Comparison of ENCODE assay signal across 7 cellular contexts in genomic region chr10:12196531-12197211, GRCh38. TPM values are rescaled to one million over a fixed set of nuclear protein-coding genes. Genes with fewer than 3 reads are reported as not detected.
DNase-seq lines count a peak whose midpoint lies in the region; ATAC-seq and TF ChIP-seq lines count a peak whose summit lies in the region.

No MANE protein-coding gene starts in this region.

- no peak for TF ChIP-seq POLR2A in gastroesophageal sphincter (IDR thresholded peaks at IDR 0.05)

- CTCF ChIA-PET in T-cell (lab: Charles Lee): interaction anchor here (0.6 to 2.5 kb wide), 6 partner anchors 18 to 460 kb away, joined by 3 to 28 read pairs (median 8); no protein-coding TSS in a partner anchor

- no peaks in the 10 kb centered on the region for H3K9me3 Mint-ChIP-seq in T-cell
- H3K9me3 Mint-ChIP-seq in stimulated activated effector memory CD8-positive, alpha-beta T cell treated with anti-CD3 and anti-CD28 coated beads, Interleukin-12 subunit alpha, Interleukin-12 subunit beta, amount 100 ng/mL, for 72 hours: no peaks in the 10 kb centered on the region

- no peaks in the 10 kb centered on the region for H3K27me3 Mint-ChIP-seq in T-cell

- H3K4me1 ChIP-seq in gastroesophageal sphincter: peaks cover 4 to 54% (median 19%) of the 10 kb centered on the region in 3 donors

- H3K4me3 ChIP-seq in HFF-Myc (replicated peaks; ENCODE audit: low read depth, low read length) (peak overlapping the region; percentile 98), gastroesophageal sphincter (peak overlapping the region; percentile 91 to 98)

- H3K36me3 Mint-ChIP-seq in T-cell: peaks cover 25% of the 10 kb centered on the region
- H3K36me3 Mint-ChIP-seq in stimulated activated effector memory CD8-positive, alpha-beta T cell treated with anti-CD3 and anti-CD28 coated beads, Interleukin-12 subunit alpha, Interleukin-12 subunit beta, amount 100 ng/mL, for 72 hours: peaks cover 75% of the 10 kb centered on the region

- ATAC-seq in T-cell (replicated peaks in 1 of 4) (no peak), gastroesophageal sphincter (no peak)
- ATAC-seq in stimulated activated effector memory CD8-positive, alpha-beta T cell treated with anti-CD3 and anti-CD28 coated beads, Interleukin-12 subunit alpha, Interleukin-12 subunit beta, amount 100 ng/mL, for 72 hours: no peak

- peaks cover 0 to 39% of the 10 kb centered on the region in 2 donors for H3K36me3 ChIP-seq in gastroesophageal sphincter

- H3K27me3 ChIP-seq in gastroesophageal sphincter: no peaks in the 10 kb centered on the region

- H3K9me3 ChIP-seq in gastroesophageal sphincter: no peaks in the 10 kb centered on the region

- peaks cover 44 to 74% (median 62%) of the 10 kb centered on the region in 3 donors for H3K4me1 Mint-ChIP-seq in T-cell
- H3K4me1 Mint-ChIP-seq in stimulated activated effector memory CD8-positive, alpha-beta T cell treated with anti-CD3 and anti-CD28 coated beads, Interleukin-12 subunit alpha, Interleukin-12 subunit beta, amount 100 ng/mL, for 72 hours: peaks cover 48% of the 10 kb centered on the region

- DNase-seq in HFF-Myc (ENCODE audit: extremely low read depth, low read depth): no peak
- DNase-seq in T-cell: no peak
- DNase-seq in stimulated activated effector memory CD8-positive, alpha-beta T cell treated with anti-CD3 and anti-CD28 coated beads, Interleukin-12 subunit alpha, Interleukin-12 subunit beta, amount 100 ng/mL, for 72 hours (ENCODE audit: low spot score in 2 of 2): no peak
- no peak for DNase-seq in hippocampal formation (lab: John Stamatoyannopoulos, UW)
- no peak for DNase-seq in SIG-M5 (lab: John Stamatoyannopoulos, UW)
- DNase-seq in activated CD4-positive, alpha-beta T cell treated with anti-CD3 and anti-CD28 coated beads, Interleukin-2, amount 50 U/mL, for 48 hours: no peak

- peak overlapping the region; percentile 99 to 100 for H3K27ac Mint-ChIP-seq in T-cell
- peak overlapping the region; percentile 98 for H3K27ac Mint-ChIP-seq in stimulated activated effector memory CD8-positive, alpha-beta T cell treated with anti-CD3 and anti-CD28 coated beads, Interleukin-12 subunit alpha, Interleukin-12 subunit beta, amount 100 ng/mL, for 72 hours

- no peak for TF ChIP-seq EP300 in gastroesophageal sphincter (IDR thresholded peaks at IDR 0.05)

- no peak for TF ChIP-seq CTCF in HFF-Myc (IDR thresholded peaks at IDR 0.05; ENCODE audit: low read depth, low read length, missing control alignments)
- TF ChIP-seq CTCF in gastroesophageal sphincter (IDR thresholded peaks at IDR 0.05): no peak

- POLR2A ChIA-PET in T-cell (lab: Charles Lee): interaction anchor here (0.9 to 1.0 kb wide), 2 partner anchors 12 to 252 kb away, joined by 3 read pairs; no protein-coding TSS in a partner anchor

- WGBS in gastroesophageal sphincter (ENCODE audit: low coverage in 1 of 2), 2 donors: 9 to 10% methylated on average over 11 to 13 of the region's 15 CpGs

- peak overlapping the region; percentile 87 to 92 (median 88) for H3K27ac ChIP-seq in gastroesophageal sphincter

- H3K4me3 Mint-ChIP-seq in T-cell: peak overlapping the region; percentile 95 to 100 (median 96)
- peak overlapping the region; percentile 100 for H3K4me3 Mint-ChIP-seq in stimulated activated effector memory CD8-positive, alpha-beta T cell treated with anti-CD3 and anti-CD28 coated beads, Interleukin-12 subunit alpha, Interleukin-12 subunit beta, amount 100 ng/mL, for 72 hours

RNA-seq across cellular contexts. Expression of gene CDC123, which starts 0.7 kb away (rescaled TPM):
- 10 to 100 TPM; 35.5 to 48.6 (median 43.7) TPM for total RNA-seq in T-cell
- total RNA-seq in gastroesophageal sphincter: 10 to 100 TPM; 53.5 to 83.7 (median 68.0) TPM

RNA-seq across cellular contexts. Expression of gene NUDT5, which starts 1.0 kb away (rescaled TPM):
- 10 to 100 TPM; 32.1 to 54.0 (median 50.3) TPM for total RNA-seq in T-cell
- total RNA-seq in gastroesophageal sphincter: 10 to 100 TPM; 23.0 to 31.2 (median 27.3) TPM
